Comparison of ENCODE assay signal across 16 cellular contexts in genomic region chr18:59502899-59503245, GRCh38.
DNase-seq lines count a peak whose midpoint lies in the region; ATAC-seq, FAIRE-seq and TF ChIP-seq lines count a peak whose summit lies in the region.
"Had no signal": no experiment of that assay in that cellular context is flagged by ENCODE, and none has a peak within 500 bp of the region (broad histone marks: within the 10 kb centered on the region; RNA-seq: fewer than 3 reads in every experiment).

No MANE protein-coding gene starts in this region.

- H3K27ac Mint-ChIP-seq in neural progenitor cell = peak overlapping the region; percentile 1
- H3K27ac Mint-ChIP-seq: activated naive CD4-positive, alpha-beta T cell treated with anti-CD3 and anti-CD28 coated beads, Interleukin-2, amount 10 ng/mL, durations not matched to agents 7 days and 5 days had no signal

- H3K4me1 Mint-ChIP-seq in neural progenitor cell = peaks cover 21% of the 10 kb centered on the region
- H3K4me1 Mint-ChIP-seq: activated naive CD4-positive, alpha-beta T cell treated with anti-CD3 and anti-CD28 coated beads, Interleukin-2, amount 10 ng/mL, durations not matched to agents 7 days and 5 days had no signal

- TF ChIP-seq CTCF in liver (IDR thresholded peaks at IDR 0.05; ENCODE audit: low read depth, low read length, missing input control) = no peak
- no peak for TF ChIP-seq CTCF in HepG2 (CRISPR knock-in tag; IDR thresholded peaks at IDR 0.05)
- TF ChIP-seq CTCF in heart right ventricle (IDR thresholded peaks at IDR 0.05) = no peak
- TF ChIP-seq CTCF in neural progenitor cell (IDR thresholded peaks at IDR 0.05) = no peak

- H3K4me3 ChIP-seq in liver (ENCODE audit: low read depth in 1 of 3, low read length in 3 of 3) (no peak overlapping the region), HepG2 (replicated peaks in 1 of 3; ENCODE audit: insufficient read depth in 1 of 3, low read depth in 2 of 3, low read length in 3 of 3) (no peak overlapping the region), heart right ventricle (no peak overlapping the region), neural progenitor cell (no peak overlapping the region)

- H3K9ac ChIP-seq in liver (ENCODE audit: low read depth in 1 of 2, low read length in 2 of 2) (no peak overlapping the region), HepG2 (ENCODE audit: insufficient read depth, low read depth, low read length) (no peak overlapping the region), neural progenitor cell (no peak overlapping the region)

- H4K20me1 ChIP-seq in HepG2 (ENCODE audit: insufficient read depth, low read length) = no peaks in the 10 kb centered on the region
- no peaks in the 10 kb centered on the region for H4K20me1 ChIP-seq in neural progenitor cell (ENCODE audit: low read depth)

- FAIRE-seq in HepG2 (lab: Jason Lieb, UNC) = no peak
- FAIRE-seq: HTR-8/SVneo had no signal

- peaks cover 0 to 4% (median 0%) of the 10 kb centered on the region in 4 donors for H3K27me3 ChIP-seq in liver (ENCODE audit: control insufficient read depth in 4 of 4, insufficient read depth in 4 of 4, low read length in 3 of 4)
- H3K27me3 ChIP-seq in HepG2 (ENCODE audit: control insufficient read depth in 1 of 2, insufficient read depth in 2 of 2, low read length in 2 of 2) = peaks cover 0 to 2% of the 10 kb centered on the region in 2 experiments; a peak in 1 of 5 replicates
- H3K27me3 ChIP-seq in heart right ventricle = no peaks in the 10 kb centered on the region
- no peaks in the 10 kb centered on the region for H3K27me3 ChIP-seq in neural progenitor cell

- TF ChIP-seq POLR2A in HepG2 (IDR thresholded peaks at IDR 0.05; ENCODE audit: insufficient read depth in 1 of 2, low read depth in 2 of 2, low read length in 2 of 2) = no peak

- H2AFZ ChIP-seq in HepG2 (ENCODE audit: low read length) (no peak overlapping the region), neural progenitor cell (replicated peaks) (no peak overlapping the region)

- POLR2A ChIA-PET in HepG2 (lab: Yijun Ruan, JAX) = no interaction called here

- peaks cover 13% of the 10 kb centered on the region for H3K9me3 Mint-ChIP-seq in neural progenitor cell

- DNase-seq in HepG2 (ENCODE audit: low spot score) (no peak), heart right ventricle (no peak), neural progenitor cell (ENCODE audit: low spot score) (no peak), glomerular visceral epithelial cell (ENCODE audit: extremely low spot score) (no peak), DMS53 treated with DMSO at 0.1 percent for 48 hours (lab: John Stamatoyannopoulos, UW; ENCODE audit: unreplicated experiment) (no peak), NCI-H2196 (lab: John Stamatoyannopoulos, UW; ENCODE audit: unreplicated experiment) (no peak)
- DNase-seq: activated CD8-positive, alpha-beta memory T cell treated with anti-CD3 and anti-CD28 coated beads for 24 hours; activated naive CD4-positive, alpha-beta T cell treated with anti-CD3 and anti-CD28 coated beads, Interleukin-2, amount 10 ng/mL, durations not matched to agents 7 days and 5 days; erythroblast; MV-4-11; NCI-H446 treated with DMSO at 0.1 percent for 48 hours; T-helper 9 cell had no signal

- H3K27ac ChIP-seq in liver (ENCODE audit: low read depth in 1 of 2, low read length in 2 of 2) = peak overlapping the region; percentile 21 to 78
- H3K27ac ChIP-seq in HepG2 (ENCODE audit: extremely low read length, insufficient read depth, low read length) = no peak overlapping the region
- peak overlapping the region; percentile 8 to 86 (median 74) for H3K27ac ChIP-seq in heart right ventricle
- no peak overlapping the region for H3K27ac ChIP-seq in neural progenitor cell

- H3K4me1 ChIP-seq in liver (ENCODE audit: control insufficient read depth in 4 of 4, insufficient read depth in 4 of 4, low read length in 3 of 4) (no peaks in the 10 kb centered on the region), HepG2 (ENCODE audit: insufficient read depth, low read length) (no peaks in the 10 kb centered on the region), heart right ventricle (peaks cover 3 to 38% (median 20%) of the 10 kb centered on the region in 9 donors), neural progenitor cell (peaks cover 8% of the 10 kb centered on the region)
- H3K4me1 ChIP-seq: Caco-2 had no signal

- peaks cover 5% of the 10 kb centered on the region for H3K27me3 Mint-ChIP-seq in neural progenitor cell (ENCODE audit: insufficient read depth, low read depth)
- H3K27me3 Mint-ChIP-seq: activated naive CD4-positive, alpha-beta T cell treated with anti-CD3 and anti-CD28 coated beads, Interleukin-2, amount 10 ng/mL, durations not matched to agents 7 days and 5 days had no signal

- H3K79me2 ChIP-seq in HepG2 (ENCODE audit: insufficient read depth, low read length) = no peaks in the 10 kb centered on the region
- no peaks in the 10 kb centered on the region for H3K79me2 ChIP-seq in neural progenitor cell (ENCODE audit: low read depth)

- TF ChIP-seq RAD21 in liver (IDR thresholded peaks at IDR 0.05) (no peak), HepG2 (CRISPR knock-in tag; IDR thresholded peaks at IDR 0.05) (no peak)

- intact Hi-C loops in HepG2 (cut with micrococcal nuclease; ENCODE audit: unreplicated experiment) (no loop called here), heart right ventricle (cut with DNase I) (loop anchor here in 1 of 10 donors (1.0 kb wide), 1 partner anchor 33 kb away; no protein-coding TSS in a partner anchor)

- WGBS in liver = 61% methylated on average over 5 of the region's 5 CpGs
- 73% methylated on average over 5 of the region's 5 CpGs for WGBS in HepG2 (ENCODE audit: low lambda C conversion rate)
- WGBS in heart right ventricle, 2 donors = 20 to 25% methylated on average over 5 of the region's 5 CpGs

- no TSS peak for BruUV-seq in HepG2 (replicated peaks; lab: Mats Ljungman, UMichigan)

- H3K9me3 ChIP-seq in liver (ENCODE audit: control insufficient read depth in 4 of 4, low read length in 3 of 4) (peaks cover 0 to 3% (median 0%) of the 10 kb centered on the region in 4 donors), HepG2 (ENCODE audit: low read length) (no peaks in the 10 kb centered on the region), heart right ventricle (peaks cover 0 to 10% (median 0%) of the 10 kb centered on the region in 11 donors), neural progenitor cell (ENCODE audit: low read depth) (no peaks in the 10 kb centered on the region)
- H3K9me3 ChIP-seq: Caco-2 had no signal

- CTCF ChIA-PET in HepG2 (lab: Yijun Ruan, JAX; ENCODE audit: low intra/inter-chr PET ratio, low total read pairs) = no interaction called here

- in situ Hi-C loops in HepG2 (cut with HindIII; ENCODE audit: extremely low pct_ligation_motif_present, low pct_unique_long_range_greater_than_20kb) = no loop called here

- H3F3A ChIP-seq in neural progenitor cell (ENCODE audit: low read depth) = no peaks in the 10 kb centered on the region

- no peaks in the 10 kb centered on the region for H3K36me3 ChIP-seq in liver (ENCODE audit: control insufficient read depth in 4 of 4, insufficient read depth in 3 of 4, low read depth in 1 of 4, low read length in 3 of 4)
- no peaks in the 10 kb centered on the region for H3K36me3 ChIP-seq in HepG2 (replicated peaks in 1 of 2; ENCODE audit: control insufficient read depth in 1 of 2, insufficient read depth in 2 of 2, low read length in 2 of 2)
- no peaks in the 10 kb centered on the region for H3K36me3 ChIP-seq in heart right ventricle
- H3K36me3 ChIP-seq in neural progenitor cell = no peaks in the 10 kb centered on the region

- H3K36me3 Mint-ChIP-seq in neural progenitor cell = no peaks in the 10 kb centered on the region
- H3K36me3 Mint-ChIP-seq: activated naive CD4-positive, alpha-beta T cell treated with anti-CD3 and anti-CD28 coated beads, Interleukin-2, amount 10 ng/mL, durations not matched to agents 7 days and 5 days had no signal

- H3K4me2 ChIP-seq in HepG2 (ENCODE audit: low read depth, low read length) (no peak overlapping the region), neural progenitor cell (no peak overlapping the region)

- H3K4me3 Mint-ChIP-seq in neural progenitor cell = no peak overlapping the region
- H3K4me3 Mint-ChIP-seq: activated naive CD4-positive, alpha-beta T cell treated with anti-CD3 and anti-CD28 coated beads, Interleukin-2, amount 10 ng/mL, durations not matched to agents 7 days and 5 days had no signal

- TF ChIP-seq EP300 in HepG2 (IDR thresholded peaks at IDR 0.05; ENCODE audit: low read depth in 2 of 2, low read length in 2 of 2) = no peak
- no peak for TF ChIP-seq EP300 in HepG2 (CRISPR knock-in tag; IDR thresholded peaks at IDR 0.05; ENCODE audit: borderline replicate concordance)

- ATAC-seq in HepG2 (no peak), heart right ventricle (peak; percentile 3 to 61 (median 31)), HG03280 (IDR thresholded peaks at IDR 0.05; ENCODE audit: unreplicated experiment) (no peak)

TF ChIP-seq in liver, 16 proteins besides CTCF, POLR2A, EP300 and RAD21 (continues in another document):
- TF ChIP-seq MAX (IDR thresholded peaks at IDR 0.05) (no peak), YY1 (IDR thresholded peaks at IDR 0.05) (no peak), GABPA (IDR thresholded peaks at IDR 0.05 in 1 of 2, conservative IDR thresholded peaks at IDR 0.05 in 1 of 2) (no peak), ATF3 (IDR thresholded peaks at IDR 0.05) (no peak), FOXA1 (IDR thresholded peaks at IDR 0.05) (no peak)

TF ChIP-seq in HepG2, 621 proteins besides CTCF, POLR2A, EP300 and RAD21:
- TF ChIP-seq ZBTB43 (CRISPR knock-in tag; conservative IDR thresholded peaks at IDR 0.05) (no peak), SETDB1 (CRISPR knock-in tag; IDR thresholded peaks at IDR 0.05; ENCODE audit: borderline replicate concordance) (no peak), AHR (CRISPR knock-in tag; IDR thresholded peaks at IDR 0.05) (no peak), MBNL3 (CRISPR knock-in tag; conservative IDR thresholded peaks at IDR 0.05) (no peak), NR2F2 (IDR thresholded peaks at IDR 0.05; ENCODE audit: borderline replicate concordance, low read depth) (no peak), DR1 (CRISPR knock-in tag; IDR thresholded peaks at IDR 0.05) (no peak), ERF (CRISPR knock-in tag; IDR thresholded peaks at IDR 0.05) (no peak), ZNF441 (CRISPR knock-in tag; IDR thresholded peaks at IDR 0.05; ENCODE audit: borderline replicate concordance) (no peak)

Comparison
In these comparisons a context has a peak if more than half of its experiments do, and no peak if none do; other contexts are left out.
1. H3K27ac ChIP-seq: peak in liver (2 of 2) and heart right ventricle (10 of 10); none in HepG2 (single experiment) and neural progenitor cell (single experiment).
2. ATAC-seq: peak in heart right ventricle (8 of 8); none in HepG2 (single experiment) and HG03280 (single experiment).